ENCODE assay signal across 8 cellular contexts in genomic region chr1:148975866-148976537, GRCh38.
DNase-seq lines count a peak whose midpoint lies in the region; ATAC-seq, FAIRE-seq and TF ChIP-seq lines count a peak whose summit lies in the region.
"Not testable (repeated sequence)": the region's sequence is repeated elsewhere in the genome, so short reads cannot be mapped to it uniquely, and the experiment has no call there.

No MANE protein-coding gene starts in this region.

- H3K9me3 Mint-ChIP-seq in activated T-cell treated with anti-CD3 and anti-CD28 coated beads, Interleukin-2, amount 50 U/mL, for 72 hours; osteocyte (ENCODE audit: unreplicated experiment): not testable (repeated sequence)

- peak overlapping the region; percentile 66 to 80 for H3K4me3 Mint-ChIP-seq in activated T-cell treated with anti-CD3 and anti-CD28 coated beads, Interleukin-2, amount 50 U/mL, for 72 hours
- not testable (repeated sequence) for H3K4me3 Mint-ChIP-seq in osteocyte (ENCODE audit: unreplicated experiment)

- H3K27ac Mint-ChIP-seq in activated T-cell treated with anti-CD3 and anti-CD28 coated beads, Interleukin-2, amount 50 U/mL, for 72 hours = peak overlapping the region; percentile 64
- H3K27ac Mint-ChIP-seq in osteocyte (ENCODE audit: unreplicated experiment) = peak overlapping the region; percentile 90

- in situ Hi-C loops in KBM-7 (cut with MboI; ENCODE audit: low pct_unique_long_range_greater_than_20kb, low sequenced_read_pairs) = not testable (repeated sequence)

- ATAC-seq in GM18868 (IDR thresholded peaks at IDR 0.05; ENCODE audit: unreplicated experiment) = peak; percentile 85
- peak; percentile 74 for ATAC-seq in HG02763 (IDR thresholded peaks at IDR 0.05; ENCODE audit: unreplicated experiment)
- ATAC-seq in activated T-cell treated with anti-CD3 and anti-CD28 coated beads, Interleukin-2, amount 50 U/mL, for 72 hours (replicated peaks in 1 of 2) = peak; percentile 85 to 90

- TF ChIP-seq CTCF in osteocyte (IDR thresholded peaks at IDR 0.05) = not testable (repeated sequence)

- peaks cover 5 to 20% of the 10 kb centered on the region in 2 donors for H3K36me3 Mint-ChIP-seq in activated T-cell treated with anti-CD3 and anti-CD28 coated beads, Interleukin-2, amount 50 U/mL, for 72 hours (ENCODE audit: insufficient read depth in 2 of 2)
- peaks cover 27% of the 10 kb centered on the region for H3K36me3 Mint-ChIP-seq in osteocyte (ENCODE audit: unreplicated experiment)

- FAIRE-seq in colon (lab: Jason Lieb, UNC) = peak; percentile 14

- not testable (repeated sequence) for H3K27me3 Mint-ChIP-seq in activated T-cell treated with anti-CD3 and anti-CD28 coated beads, Interleukin-2, amount 50 U/mL, for 72 hours (ENCODE audit: low read depth); osteocyte (ENCODE audit: unreplicated experiment)

- H3K4me1 Mint-ChIP-seq in activated T-cell treated with anti-CD3 and anti-CD28 coated beads, Interleukin-2, amount 50 U/mL, for 72 hours (ENCODE audit: low read depth) = peaks cover 11% of the 10 kb centered on the region
- H3K4me1 Mint-ChIP-seq in osteocyte (ENCODE audit: unreplicated experiment) = not testable (repeated sequence)

- DNase-seq in CD1c-positive myeloid dendritic cell (ENCODE audit: extremely low spot score) = peak; percentile 62
- peak; percentile 40 for DNase-seq in KBM-7
- DNase-seq in SIG-M5 treated with dmso at 0.1 percent for 504 hours (lab: John Stamatoyannopoulos, UW; ENCODE audit: unreplicated experiment) = peak; percentile 1
- DNase-seq in activated T-cell treated with anti-CD3 and anti-CD28 coated beads, Interleukin-2, amount 50 U/mL, for 72 hours; osteocyte (ENCODE audit: extremely low spot score, unreplicated experiment): not testable (repeated sequence)
